Comparison of ENCODE assay signal across 7 cellular contexts in genomic region chr2:216713691-216714411, GRCh38. TPM values are rescaled to one million over a fixed set of nuclear protein-coding genes. Genes with fewer than 3 reads are reported as not detected.
DNase-seq lines count a peak whose midpoint lies in the region; ATAC-seq, FAIRE-seq and TF ChIP-seq lines count a peak whose summit lies in the region.

No MANE protein-coding gene starts in this region.

- no peaks in the 10 kb centered on the region for H3K27me3 Mint-ChIP-seq in astrocyte (ENCODE audit: low read depth, unreplicated experiment)

- CTCF ChIA-PET in HEK293 (lab: Yijun Ruan, JAX), result interaction anchor here (0.8 to 1.3 kb wide), 2 partner anchors 15 to 429 kb away, joined by 3 to 4 read pairs; no protein-coding TSS in a partner anchor

- 57% methylated on average over 8 of the region's 8 CpGs for WGBS in right cardiac atrium
- 55 to 60% methylated on average over 8 of the region's 8 CpGs for WGBS in thyroid gland, 2 donors

- peak overlapping the region; percentile 58 for H3K4me2 ChIP-seq in astrocyte (ENCODE audit: low read length)

- no peaks in the 10 kb centered on the region for H3K27me3 ChIP-seq in astrocyte (ENCODE audit: insufficient read depth, low read length)
- no peaks in the 10 kb centered on the region for H3K27me3 ChIP-seq in right cardiac atrium (ENCODE audit: control insufficient read depth, insufficient read depth)
- no peaks in the 10 kb centered on the region for H3K27me3 ChIP-seq in thyroid gland

- peak overlapping the region; percentile 20 for H2AFZ ChIP-seq in astrocyte (ENCODE audit: low read depth, low read length)

- H3K9me3 Mint-ChIP-seq in astrocyte (ENCODE audit: unreplicated experiment), result peaks cover 3% of the 10 kb centered on the region

- FAIRE-seq in astrocyte (lab: Jason Lieb, UNC), result peak; percentile 72

- H3K27ac ChIP-seq in HEK293 (ENCODE audit: extremely low read depth, low read depth, low read length) (peak overlapping the region; percentile 49; the same call in 1 of the 2 replicates), astrocyte (ENCODE audit: low read depth, low read length) (peak overlapping the region; percentile 81), right cardiac atrium (ENCODE audit: low read length) (peak overlapping the region; percentile 26), thyroid gland (peak overlapping the region in 1 of 3 donors; percentile 28)

- no peak for TF ChIP-seq CTCF in HEK293 (tag by site-specific recombination; IDR thresholded peaks at IDR 0.05)
- TF ChIP-seq CTCF in astrocyte (IDR thresholded peaks at IDR 0.05; ENCODE audit: insufficient read depth, low read depth, low read length), result no peak
- no peak for TF ChIP-seq CTCF in thyroid gland (IDR thresholded peaks at IDR 0.05)

- DNase-seq in astrocyte (ENCODE audit: low read depth) (peak; percentile 92), right cardiac atrium (peak; percentile 42 to 84 (median 73)), thyroid gland (peak; percentile 31), SHP77 (lab: John Stamatoyannopoulos, UW) (no peak), NCI-H524 treated with DMSO at 0.1 percent for 48 hours (lab: John Stamatoyannopoulos, UW) (no peak), NCI-H510A treated with DMSO at 0.1 percent for 48 hours (lab: John Stamatoyannopoulos, UW) (no peak)

- H3K27ac Mint-ChIP-seq in astrocyte (ENCODE audit: unreplicated experiment), result peak overlapping the region; percentile 97

- no peaks in the 10 kb centered on the region for H3K79me2 ChIP-seq in astrocyte (ENCODE audit: insufficient read depth, low read length)

- no peak overlapping the region for H3K4me3 Mint-ChIP-seq in astrocyte (ENCODE audit: unreplicated experiment)

- peak overlapping the region; percentile 54 for H3K9ac ChIP-seq in astrocyte (ENCODE audit: low read length)

- no peaks in the 10 kb centered on the region for H4K20me1 ChIP-seq in astrocyte (ENCODE audit: insufficient read depth, low read length)

- H3K36me3 ChIP-seq in HEK293 (ENCODE audit: control insufficient read depth in 2 of 2, insufficient read depth in 1 of 2, low read length in 2 of 2), result no peaks in the 10 kb centered on the region
- H3K36me3 ChIP-seq in astrocyte (ENCODE audit: insufficient read depth, low read length), result no peaks in the 10 kb centered on the region
- H3K36me3 ChIP-seq in thyroid gland, result no peaks in the 10 kb centered on the region

- peak; percentile 54 to 61 for ATAC-seq in right cardiac atrium

- intact Hi-C loops in right cardiac atrium (cut with DNase I), result no loop called here
- intact Hi-C loops in thyroid gland (cut with DNase I), result no loop called here

- no peaks in the 10 kb centered on the region for H3K4me1 ChIP-seq in HEK293 (ENCODE audit: control insufficient read depth, insufficient read depth, low read length)
- peaks cover 24% of the 10 kb centered on the region for H3K4me1 ChIP-seq in astrocyte (ENCODE audit: insufficient read depth, low read length)
- H3K4me1 ChIP-seq in right cardiac atrium (ENCODE audit: control insufficient read depth, insufficient read depth, low read length), result peaks cover 6% of the 10 kb centered on the region
- peaks cover 51 to 67% of the 10 kb centered on the region in 2 donors for H3K4me1 ChIP-seq in thyroid gland

- H3K9me3 ChIP-seq in HEK293 (ENCODE audit: control insufficient read depth, insufficient read depth, low read depth, low read length) (no peaks in the 10 kb centered on the region), astrocyte (ENCODE audit: insufficient read depth, low read depth, low read length) (no peaks in the 10 kb centered on the region), right cardiac atrium (ENCODE audit: control insufficient read depth, low read length) (no peaks in the 10 kb centered on the region), thyroid gland (no peaks in the 10 kb centered on the region)

- no peak for TF ChIP-seq POLR2A in thyroid gland (IDR thresholded peaks at IDR 0.05)

- H3K36me3 Mint-ChIP-seq in astrocyte (ENCODE audit: low read depth, unreplicated experiment), result no peaks in the 10 kb centered on the region

- H3K4me3 ChIP-seq in HEK293 (ENCODE audit: low read depth, low read length), result no peak overlapping the region
- H3K4me3 ChIP-seq in astrocyte (ENCODE audit: insufficient read depth, low read depth, low read length), result no peak overlapping the region
- no peak overlapping the region for H3K4me3 ChIP-seq in right cardiac atrium (ENCODE audit: low read length)
- H3K4me3 ChIP-seq in thyroid gland (replicated peaks in 1 of 3), result no peak overlapping the region

- peaks cover 40% of the 10 kb centered on the region for H3K4me1 Mint-ChIP-seq in astrocyte (ENCODE audit: low read depth, unreplicated experiment)

- POLR2A ChIA-PET in HEK293 (lab: Yijun Ruan, JAX), result no interaction called here

TF ChIP-seq in HEK293, 187 proteins besides CTCF, POLR2A, EP300 and RAD21:
- no peak for TF ChIP-seq ZNF132 (tag by site-specific recombination; IDR thresholded peaks at IDR 0.05; ENCODE audit: borderline replicate concordance)
- no peak for TF ChIP-seq ZSCAN16 (tag by site-specific recombination; IDR thresholded peaks at IDR 0.05)
- TF ChIP-seq ZNF600 (tag by site-specific recombination; IDR thresholded peaks at IDR 0.05), result 0 out of 2 replicates have a peak, but pooled peaks have one; percentile 29
TF ChIP-seq in HEK293: peak in this region for 1.

RNA-seq across cellular contexts. Expression of gene IGFBP5, which starts 18.5 kb away (rescaled TPM):
- total RNA-seq in astrocyte, result 422 and 452 TPM in 2 replicates
- total RNA-seq in right cardiac atrium, result 100 to 1,000 TPM; 170 to 409 (median 309) TPM
- 162 TPM for polyA plus RNA-seq in right cardiac atrium
- total RNA-seq in thyroid gland, result 1,000 to 10,000 TPM in 1 of 4 donors, 100 to 1,000 TPM in 3; 704 to 1,519 (median 952) TPM

Comparison
In these comparisons a context has a peak if more than half of its experiments do, and no peak if none do; other contexts are left out.
1. DNase-seq: peak in astrocyte (single experiment), right cardiac atrium (3 of 3) and thyroid gland (2 of 2); none in SHP77 (0 of 2), NCI-H524 treated with DMSO at 0.1 percent for 48 hours (single experiment) and NCI-H510A treated with DMSO at 0.1 percent for 48 hours (single experiment).